ENCODE assay signal across 8 cellular contexts in the genomic region with DNA sequence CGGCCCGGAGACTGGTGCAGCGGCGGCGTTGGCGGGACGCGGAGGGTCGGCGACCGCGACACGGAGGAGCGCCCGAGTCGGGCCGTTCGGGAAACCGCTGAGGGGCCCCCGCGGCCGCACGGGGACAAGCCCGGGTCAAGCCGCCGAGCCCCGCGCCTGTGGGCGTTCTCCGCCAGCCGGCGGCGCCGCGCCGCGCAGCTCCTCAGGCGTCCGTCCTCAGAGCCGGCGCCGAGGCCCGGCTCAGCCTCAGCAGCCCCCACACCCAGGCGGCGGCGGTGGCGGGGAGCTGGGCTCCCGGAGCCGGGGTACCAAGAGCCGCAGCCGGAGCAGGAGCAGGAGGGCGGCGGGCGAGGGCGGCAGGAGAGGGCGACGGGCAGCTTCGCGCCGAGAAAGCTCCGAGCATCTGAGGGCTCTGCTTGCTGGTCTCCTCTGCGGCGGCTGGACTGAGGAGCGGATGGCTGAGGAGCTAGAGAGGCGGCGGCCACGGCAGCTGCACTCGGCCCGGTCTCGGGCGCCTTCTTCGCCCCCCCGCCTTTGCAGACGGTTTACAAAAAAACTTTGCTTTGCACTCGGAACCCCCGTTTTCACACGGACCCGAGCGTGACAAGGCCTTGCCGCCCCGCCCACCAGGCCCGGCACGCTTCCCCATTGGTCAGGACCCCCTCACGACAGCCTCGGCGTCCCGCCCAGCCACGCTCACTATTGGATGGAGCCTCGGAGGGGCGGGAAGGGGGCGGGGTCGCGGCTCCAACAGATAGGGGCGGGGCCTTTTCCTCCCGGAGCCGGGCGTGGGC.
DNase-seq lines count a peak whose midpoint lies in the region; ATAC-seq and TF ChIP-seq lines count a peak whose summit lies in the region.

A gene with protein sequence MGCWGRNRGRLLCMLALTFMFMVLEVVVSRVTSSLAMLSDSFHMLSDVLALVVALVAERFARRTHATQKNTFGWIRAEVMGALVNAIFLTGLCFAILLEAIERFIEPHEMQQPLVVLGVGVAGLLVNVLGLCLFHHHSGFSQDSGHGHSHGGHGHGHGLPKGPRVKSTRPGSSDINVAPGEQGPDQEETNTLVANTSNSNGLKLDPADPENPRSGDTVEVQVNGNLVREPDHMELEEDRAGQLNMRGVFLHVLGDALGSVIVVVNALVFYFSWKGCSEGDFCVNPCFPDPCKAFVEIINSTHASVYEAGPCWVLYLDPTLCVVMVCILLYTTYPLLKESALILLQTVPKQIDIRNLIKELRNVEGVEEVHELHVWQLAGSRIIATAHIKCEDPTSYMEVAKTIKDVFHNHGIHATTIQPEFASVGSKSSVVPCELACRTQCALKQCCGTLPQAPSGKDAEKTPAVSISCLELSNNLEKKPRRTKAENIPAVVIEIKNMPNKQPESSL (minus strand): TSS at position 522 of the 794 bp plus-strand sequence. CDS start 549 bp downstream, outside the sequence.

- peak; percentile 86 for DNase-seq in AG04449 (ENCODE audit: low read depth, low spot score)
- DNase-seq in NCI-H2227 treated with DMSO at 0.1 percent for 48 hours (lab: John Stamatoyannopoulos, UW), result peak; percentile 93
- DNase-seq in cardiac fibroblast (ENCODE audit: low read depth in 2 of 2), result peak; percentile 99
- DNase-seq in inferior parietal cortex (ENCODE audit: extremely low spot score), result peak; percentile 98
- peak; percentile 99 for DNase-seq in stimulated activated CD4-positive, alpha-beta T cell treated with anti-CD3 and anti-CD28 coated beads, Interleukin-12 subunit alpha, Interleukin-12 subunit beta, amount 100 ng/mL, for 24 hours (ENCODE audit: low read depth in 2 of 2)

- POLR2A ChIA-PET in AG04449 (lab: Yijun Ruan, JAX), result interaction anchor here (0.7 to 1.3 kb wide), 4 partner anchors 14 to 74 kb away, joined by 3 to 6 read pairs (median 4); no protein-coding TSS in a partner anchor

- ATAC-seq in GM18907 (IDR thresholded peaks at IDR 0.05; ENCODE audit: unreplicated experiment) (peak; percentile 90), HG03159 (IDR thresholded peaks at IDR 0.05; ENCODE audit: unreplicated experiment) (peak; percentile 89)

- H3K4me3 ChIP-seq in AG04449 (ENCODE audit: low read depth, low read length), result peak within 1 kb of the TSS; percentile 93
- peak within 1 kb of the TSS; percentile 69 for H3K4me3 ChIP-seq in WI38 (ENCODE audit: low read depth, low read length)
- peak within 1 kb of the TSS; percentile 94 to 97 for H3K4me3 ChIP-seq in cardiac fibroblast (replicated peaks in 1 of 2; ENCODE audit: low read depth in 2 of 2, low read length in 2 of 2)

- CTCF ChIA-PET in AG04449 (lab: Yijun Ruan, JAX), result interaction anchor here (0.7 to 2.7 kb wide), 10 partner anchors 10 to 79 kb away, joined by 3 to 24 read pairs (median 4); no protein-coding TSS in a partner anchor

- no peak for TF ChIP-seq CTCF in AG04449 (IDR thresholded peaks at IDR 0.05; ENCODE audit: insufficient read depth, low read length, missing control alignments)
- TF ChIP-seq CTCF in WI38 (IDR thresholded peaks at IDR 0.05; ENCODE audit: low read depth, low read length), result no peak
- TF ChIP-seq CTCF in cardiac fibroblast (IDR thresholded peaks at IDR 0.05; ENCODE audit: low read depth, low read length), result no peak

Comparison
In these comparisons a context has a peak if more than half of its experiments do, and no peak if none do; other contexts are left out.
1. Peak in every context shown above with its lines: DNase-seq, ATAC-seq and H3K4me3 ChIP-seq.